20 cellular contexts compared by ENCODE assay signal in genomic region chr3:148090156-148090555, GRCh38.
DNase-seq lines count a peak whose midpoint lies in the region; ATAC-seq and TF ChIP-seq lines count a peak whose summit lies in the region.
"Had no signal": no experiment of that assay in that cellular context is flagged by ENCODE, and none has a peak within 500 bp of the region (broad histone marks: within the 10 kb centered on the region; RNA-seq: fewer than 3 reads in every experiment).

No MANE protein-coding gene starts in this region.

- H3K9me3 Mint-ChIP-seq in CD4-positive, CD25-positive, alpha-beta regulatory T cell, result peaks cover 0 to 6% (median 2%) of the 10 kb centered on the region in 7 donors
- no peaks in the 10 kb centered on the region for H3K9me3 Mint-ChIP-seq in neural crest cell
- H3K9me3 Mint-ChIP-seq: HFFc6, IgD-negative memory B cell had no signal

- no peaks in the 10 kb centered on the region for H3K9me2 ChIP-seq in Loucy (replicated peaks; ENCODE audit: low read depth, low read length)

- no peaks in the 10 kb centered on the region for H3K79me2 ChIP-seq in Loucy (ENCODE audit: insufficient read depth, low read length)

- no peak for ATAC-seq in CD4-positive, CD25-positive, alpha-beta regulatory T cell (ENCODE audit: low read depth in 2 of 2)
- ATAC-seq in HG02885 (IDR thresholded peaks at IDR 0.05; ENCODE audit: poor library complexity, unreplicated experiment) (no peak), GM21576 (IDR thresholded peaks at IDR 0.05; ENCODE audit: unreplicated experiment) (no peak)
- ATAC-seq: HCT116, HepG2 had no signal

- no peak overlapping the region for H3K4me2 ChIP-seq in Loucy (ENCODE audit: low read depth, low read length, poor library complexity, severe bottlenecking)
- H3K4me2 ChIP-seq: BLaER1 had no signal

- no peaks in the 10 kb centered on the region for H3K27me3 ChIP-seq in CD4-positive, CD25-positive, alpha-beta regulatory T cell (ENCODE audit: control insufficient read depth, insufficient read depth, low read length)
- no peaks in the 10 kb centered on the region for H3K27me3 ChIP-seq in Loucy (ENCODE audit: insufficient read depth, low read length, poor library complexity, severe bottlenecking)
- H3K27me3 ChIP-seq: BLaER1 had no signal

- H3K9ac ChIP-seq in Loucy (ENCODE audit: low read depth, low read length, poor library complexity, severe bottlenecking), result no peak overlapping the region
- H3K9ac ChIP-seq: BLaER1 had no signal

- TF ChIP-seq CTCF in Loucy (conservative IDR thresholded peaks at IDR 0.05; ENCODE audit: low read length) (no peak), neural crest cell (conservative IDR thresholded peaks at IDR 0.05) (no peak)

- no peaks in the 10 kb centered on the region for H4K20me1 ChIP-seq in Loucy (ENCODE audit: insufficient read depth, low read length, poor library complexity, severe bottlenecking)
- H4K20me1 ChIP-seq: BLaER1 had no signal

- no peaks in the 10 kb centered on the region for H3K27me3 Mint-ChIP-seq in CD4-positive, CD25-positive, alpha-beta regulatory T cell
- H3K27me3 Mint-ChIP-seq in neural crest cell (ENCODE audit: low read depth), result no peaks in the 10 kb centered on the region
- H3K27me3 Mint-ChIP-seq: CD8-positive, alpha-beta memory T cell; IgD-negative memory B cell had no signal

- no peaks in the 10 kb centered on the region for H3K4me1 ChIP-seq in CD4-positive, CD25-positive, alpha-beta regulatory T cell (ENCODE audit: control insufficient read depth, insufficient read depth, low read length, poor library complexity, severe bottlenecking)
- peaks cover 32% of the 10 kb centered on the region for H3K4me1 ChIP-seq in Loucy (ENCODE audit: insufficient read depth, low read length, poor library complexity, severe bottlenecking)
- H3K4me1 ChIP-seq: BLaER1 had no signal

- no peak overlapping the region for H3K27ac ChIP-seq in CD4-positive, CD25-positive, alpha-beta regulatory T cell (ENCODE audit: insufficient read depth, low read length, poor library complexity, severe bottlenecking)
- H3K27ac ChIP-seq: BLaER1 had no signal

- H3K9me3 ChIP-seq in CD4-positive, CD25-positive, alpha-beta regulatory T cell (ENCODE audit: control insufficient read depth in 2 of 2, low read length in 2 of 2), result no peaks in the 10 kb centered on the region
- H3K9me3 ChIP-seq in Loucy (ENCODE audit: insufficient read depth, low read depth, low read length), result no peaks in the 10 kb centered on the region
- H3K9me3 ChIP-seq: BLaER1 had no signal

- peak overlapping the region in 2 of 3 donors; percentile 50 to 58 for H3K27ac Mint-ChIP-seq in CD4-positive, CD25-positive, alpha-beta regulatory T cell
- peak overlapping the region; percentile 35 for H3K27ac Mint-ChIP-seq in neural crest cell (ENCODE audit: unreplicated experiment)
- H3K27ac Mint-ChIP-seq: CD14-positive monocyte; CD8-positive, alpha-beta memory T cell; HFFc6; IgD-negative memory B cell had no signal

- DNase-seq in CD4-positive, CD25-positive, alpha-beta regulatory T cell, result no peak
- DNase-seq in OCI-M1 (lab: John Stamatoyannopoulos, UW), result peak; percentile 24
- no peak for DNase-seq in neural crest cell (ENCODE audit: low read depth, low spot score)
- DNase-seq in putamen (ENCODE audit: low spot score), result no peak
- DNase-seq: 8988T; CD8-positive, alpha-beta memory T cell; COR-L47; DMS 273 treated with DMSO at 0.1 percent for 48 hours; GF-D8; GOT3; H7; HFFc6 had no signal

- H3K4me1 Mint-ChIP-seq in CD4-positive, CD25-positive, alpha-beta regulatory T cell, result peaks cover 0 to 23% (median 2%) of the 10 kb centered on the region in 4 donors
- peaks cover 8% of the 10 kb centered on the region for H3K4me1 Mint-ChIP-seq in neural crest cell
- H3K4me1 Mint-ChIP-seq: CD14-positive monocyte; CD8-positive, alpha-beta memory T cell; IgD-negative memory B cell had no signal

- H3K4me3 ChIP-seq in CD4-positive, CD25-positive, alpha-beta regulatory T cell (ENCODE audit: low read depth, low read length), result no peak overlapping the region
- no peak overlapping the region for H3K4me3 ChIP-seq in Loucy (ENCODE audit: low read length, poor library complexity, severe bottlenecking)
- H3K4me3 ChIP-seq: BLaER1 had no signal

- H3K4me3 Mint-ChIP-seq in CD4-positive, CD25-positive, alpha-beta regulatory T cell, result no peak overlapping the region
- H3K4me3 Mint-ChIP-seq in neural crest cell, result no peak overlapping the region
- H3K4me3 Mint-ChIP-seq: CD14-positive monocyte; CD8-positive, alpha-beta memory T cell; HFFc6; IgD-negative memory B cell had no signal

- no peaks in the 10 kb centered on the region for H3K36me3 Mint-ChIP-seq in CD4-positive, CD25-positive, alpha-beta regulatory T cell
- no peaks in the 10 kb centered on the region for H3K36me3 Mint-ChIP-seq in neural crest cell (ENCODE audit: low read depth)
- H3K36me3 Mint-ChIP-seq: CD14-positive monocyte; CD8-positive, alpha-beta memory T cell; IgD-negative memory B cell had no signal

- no peaks in the 10 kb centered on the region for H3K36me3 ChIP-seq in CD4-positive, CD25-positive, alpha-beta regulatory T cell (ENCODE audit: control insufficient read depth, insufficient read depth, low read length)
- no peaks in the 10 kb centered on the region for H3K36me3 ChIP-seq in Loucy (ENCODE audit: insufficient read depth, low read length)
- H3K36me3 ChIP-seq: BLaER1 had no signal

- peaks cover 3% of the 10 kb centered on the region; the same call in 1 of the 2 replicates for H3F3A ChIP-seq in Loucy (ENCODE audit: low read depth)

- H2AFZ ChIP-seq in Loucy (ENCODE audit: low read length), result 0 out of 2 replicates have a peak overlapping the region, but pooled peaks have one; percentile 23
